In the genomic region with DNA sequence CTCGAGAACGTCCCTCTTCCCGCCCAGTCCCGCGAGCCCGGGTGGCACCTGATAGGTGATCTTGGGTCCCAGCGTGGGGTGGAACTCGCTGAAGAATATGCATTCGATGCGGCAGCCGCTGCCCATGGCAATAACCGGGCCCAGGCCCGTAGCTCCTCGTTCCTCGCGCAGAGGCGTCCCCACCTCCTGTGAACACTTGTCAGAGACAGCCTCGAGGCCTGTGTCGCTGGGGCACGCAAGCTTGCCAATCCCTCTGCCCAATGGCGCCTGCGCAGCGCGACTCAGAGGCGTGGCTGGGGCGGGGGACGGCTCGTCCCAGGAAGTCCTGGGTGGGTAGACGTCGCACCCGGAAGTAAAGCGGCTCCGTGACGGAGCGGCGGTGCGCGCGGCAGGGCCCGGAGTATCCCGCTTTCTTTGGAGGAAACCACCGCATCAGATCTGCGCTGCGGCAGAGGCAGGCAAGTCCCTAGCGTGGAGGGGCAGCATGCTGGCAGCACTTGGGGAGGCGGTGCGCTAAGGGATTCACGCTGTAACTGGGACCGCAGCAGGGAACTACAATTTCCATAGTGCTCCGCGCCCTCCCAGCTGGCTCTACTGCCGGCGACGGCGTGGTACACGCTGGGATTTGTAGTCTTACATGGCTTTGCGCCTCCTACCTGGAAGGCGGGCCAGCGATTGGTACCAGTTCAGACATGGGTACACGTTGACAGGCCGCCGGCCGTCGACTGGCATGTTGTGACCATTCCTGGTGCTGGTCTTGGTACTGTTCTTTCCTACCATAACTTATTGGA, we compare ENCODE assay signal across 8 cellular contexts. TPM values are rescaled to one million over a fixed set of nuclear protein-coding genes. Genes with fewer than 3 reads are reported as not detected.
DNase-seq lines count a peak whose midpoint lies in the region; ATAC-seq and TF ChIP-seq lines count a peak whose summit lies in the region.

A gene with protein sequence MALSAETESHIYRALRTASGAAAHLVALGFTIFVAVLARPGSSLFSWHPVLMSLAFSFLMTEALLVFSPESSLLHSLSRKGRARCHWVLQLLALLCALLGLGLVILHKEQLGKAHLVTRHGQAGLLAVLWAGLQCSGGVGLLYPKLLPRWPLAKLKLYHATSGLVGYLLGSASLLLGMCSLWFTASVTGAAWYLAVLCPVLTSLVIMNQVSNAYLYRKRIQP (plus strand): TSS at position 336 of the 791 bp plus-strand sequence. CDS start 572 bp downstream, outside the sequence.
A gene (minus strand): TSS at position 249 of the 791 bp plus-strand sequence. CDS start 123 bp downstream, at position 126.

- POLR2A ChIA-PET in AG04449 (lab: Yijun Ruan, JAX) = interaction anchor here (0.6 to 1.8 kb wide), 8 partner anchors 9 to 265 kb away, joined by 3 to 10 read pairs (median 3); a partner anchor contains a TSS

- peak; percentile 54 for TF ChIP-seq POLR2A in breast epithelium (IDR thresholded peaks at IDR 0.05)

- H3K9me3 ChIP-seq in WERI-Rb-1 (ENCODE audit: severe bottlenecking) = no peaks in the 10 kb centered on the region
- no peaks in the 10 kb centered on the region for H3K9me3 ChIP-seq in breast epithelium
- no peaks in the 10 kb centered on the region for H3K9me3 ChIP-seq in iPS-18c (ENCODE audit: control insufficient read depth, insufficient read depth, low read length)
- H3K9me3 ChIP-seq in skeletal muscle tissue (ENCODE audit: control insufficient read depth in 3 of 3, low read length in 3 of 3) = no peaks in the 10 kb centered on the region

- TF ChIP-seq CTCF in AG04449 (IDR thresholded peaks at IDR 0.05; ENCODE audit: insufficient read depth, low read length, missing control alignments) (no peak), WERI-Rb-1 (IDR thresholded peaks at IDR 0.05; ENCODE audit: low read depth, low read length) (no peak), breast epithelium (IDR thresholded peaks at IDR 0.05) (no peak)

- H3K36me3 ChIP-seq in WERI-Rb-1 (peaks cover 55% of the 10 kb centered on the region), breast epithelium (peaks cover 7% of the 10 kb centered on the region), skeletal muscle tissue (ENCODE audit: control insufficient read depth in 3 of 3, insufficient read depth in 3 of 3, low read length in 3 of 3) (peaks cover 46 to 50% (median 49%) of the 10 kb centered on the region in 3 donors)

- H3K4me1 ChIP-seq in breast epithelium (peaks cover 13 to 15% of the 10 kb centered on the region in 2 donors), skeletal muscle tissue (ENCODE audit: control insufficient read depth in 3 of 3, insufficient read depth in 3 of 3, low read length in 3 of 3) (peaks cover 50 to 68% (median 51%) of the 10 kb centered on the region in 3 donors)

- H3K27ac ChIP-seq in WERI-Rb-1 = peak within 1 kb of the TSS; percentile 83
- peak within 1 kb of the TSS; percentile 94 to 95 for H3K27ac ChIP-seq in breast epithelium
- peak within 1 kb of the TSS; percentile 85 for H3K27ac ChIP-seq in skeletal muscle tissue (ENCODE audit: low read depth, low read length)

- intact Hi-C loops in breast epithelium (cut with DNase I; ENCODE audit: low total_unique reads) = no loop called here

- peak within 1 kb of the TSS; percentile 99 for H3K4me3 ChIP-seq in AG04449 (ENCODE audit: low read depth, low read length)
- peak within 1 kb of the TSS; percentile 87 for H3K4me3 ChIP-seq in WERI-Rb-1 (ENCODE audit: low read depth, low read length)
- peak within 1 kb of the TSS; percentile 78 to 82 (median 79) for H3K4me3 ChIP-seq in breast epithelium
- peak within 1 kb of the TSS; percentile 95 for H3K4me3 ChIP-seq in iPS-18c (ENCODE audit: insufficient read depth, low read depth, low read length)
- H3K4me3 ChIP-seq in skeletal muscle tissue (ENCODE audit: low read length in 3 of 3) = peak within 1 kb of the TSS; percentile 90 to 100 (median 93)

- CTCF ChIA-PET in AG04449 (lab: Yijun Ruan, JAX) = interaction anchor here (0.7 to 16.7 kb wide), 9 partner anchors 8 to 264 kb away, joined by 3 to 473 read pairs (median 6); a partner anchor contains a TSS

- DNase-seq in AG04449 (ENCODE audit: low read depth, low spot score) = peak; percentile 55
- DNase-seq in NCI-H2227 (lab: John Stamatoyannopoulos, UW; ENCODE audit: unreplicated experiment) = peak; percentile 92
- peak; percentile 98 for DNase-seq in WERI-Rb-1
- DNase-seq in breast epithelium (ENCODE audit: low spot score in 2 of 2) = peak; percentile 94 to 97

- ATAC-seq in GM18873 (IDR thresholded peaks at IDR 0.05; ENCODE audit: low FRiP score, unreplicated experiment) = peak; percentile 65
- peak; percentile 78 for ATAC-seq in HG03135 (IDR thresholded peaks at IDR 0.05; ENCODE audit: unreplicated experiment)

- H3K9ac ChIP-seq in skeletal muscle tissue (ENCODE audit: low read depth in 1 of 3, low read length in 3 of 3) = peak within 1 kb of the TSS; percentile 84 to 97 (median 93)

- no peaks in the 10 kb centered on the region for H3K27me3 ChIP-seq in WERI-Rb-1 (ENCODE audit: insufficient read depth, low read depth, severe bottlenecking)
- no peaks in the 10 kb centered on the region for H3K27me3 ChIP-seq in breast epithelium
- H3K27me3 ChIP-seq in skeletal muscle tissue (ENCODE audit: control insufficient read depth in 3 of 3, insufficient read depth in 3 of 3, low read length in 3 of 3) = peaks cover 0 to 2% (median 0%) of the 10 kb centered on the region in 3 donors

RNA-seq across cellular contexts. Expression of the first gene that starts in this region (rescaled TPM):
- 10 to 100 TPM; 23.6 to 30.1 (median 28.8) TPM for total RNA-seq in breast epithelium
- total RNA-seq in skeletal muscle tissue = 14.1 TPM

RNA-seq across cellular contexts. Expression of the second gene that starts in this region (rescaled TPM):
- total RNA-seq in breast epithelium = 10 to 100 TPM; 17.4 to 31.5 (median 29.5) TPM
- 15.7 TPM for total RNA-seq in skeletal muscle tissue

Comparison
In these comparisons a context has a peak if more than half of its experiments do, and no peak if none do; other contexts are left out.
1. Peak in every context shown above with its lines: DNase-seq, ATAC-seq, H3K4me3 ChIP-seq and H3K27ac ChIP-seq.